ENCODE assay signal across 8 cellular contexts in the genomic region with DNA sequence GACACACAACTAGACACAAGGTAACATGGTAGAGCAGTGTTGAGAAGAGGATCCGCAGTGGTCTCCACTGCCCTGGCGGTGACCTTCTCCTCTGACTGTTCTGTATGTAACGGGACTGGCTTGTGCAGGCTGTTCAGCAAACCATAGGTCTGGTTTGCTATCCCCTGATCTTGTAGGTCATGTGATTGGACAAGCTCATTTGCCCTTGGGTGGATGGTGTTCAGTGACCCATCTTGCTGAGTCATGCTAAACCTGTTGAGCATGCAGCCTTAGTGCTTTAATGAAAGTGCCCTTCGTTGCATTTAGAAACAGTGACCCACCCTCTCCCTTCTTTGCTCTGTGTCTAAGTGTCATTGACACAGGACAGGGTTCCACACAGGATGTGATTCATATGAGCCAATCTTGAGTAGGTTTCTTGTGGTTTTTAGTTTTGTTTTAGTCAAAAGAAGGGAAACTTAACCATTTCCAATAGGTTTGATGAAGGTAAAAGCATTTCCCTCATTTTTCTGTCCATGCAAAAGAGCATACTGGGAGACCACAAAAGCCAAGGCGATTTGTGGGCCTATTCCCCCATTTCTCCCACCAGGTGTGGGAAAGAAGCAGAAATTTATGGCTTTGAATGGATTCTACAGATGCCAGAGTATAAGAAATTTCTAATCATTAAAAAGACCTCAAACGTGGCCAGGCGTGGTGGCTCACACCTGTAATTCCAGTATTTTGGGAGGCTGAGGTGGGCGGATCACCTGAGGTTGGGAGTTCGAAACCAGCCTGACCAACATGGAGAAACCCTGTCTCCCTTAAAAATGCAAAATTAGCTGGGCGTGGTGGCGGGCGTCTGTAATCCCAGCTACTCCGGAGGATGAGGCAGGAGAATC. TPM values are rescaled to one million over a fixed set of nuclear protein-coding genes. Genes with fewer than 3 reads are reported as not detected.
A peak's percentile ranks its signal among the peaks of the same experiment; 100 is the strongest.
DNase-seq lines count a peak whose midpoint lies in the region; ATAC-seq lines count a peak whose summit lies in the region.

No MANE protein-coding gene starts in this region.

- no peak overlapping the region for H2BK12ac ChIP-seq in neuronal stem cell (ENCODE audit: low read length)

- no peak overlapping the region for H3K9ac ChIP-seq in neuronal stem cell (ENCODE audit: low read depth, low read length, poor library complexity)

- H4K8ac ChIP-seq in neuronal stem cell (ENCODE audit: low read depth, low read length): no peak overlapping the region

- no peak overlapping the region for H2BK5ac ChIP-seq in neuronal stem cell (ENCODE audit: low read length)

- H2BK120ac ChIP-seq in neuronal stem cell (ENCODE audit: low read depth, low read length): no peak overlapping the region

- H3K14ac ChIP-seq in neuronal stem cell (ENCODE audit: low read length): no peak overlapping the region

- no peaks in the 10 kb centered on the region for H3K27me3 ChIP-seq in CD4-positive, CD25-positive, alpha-beta regulatory T cell (ENCODE audit: control insufficient read depth, insufficient read depth, low read length)
- H3K27me3 ChIP-seq in neuronal stem cell (ENCODE audit: control insufficient read depth in 3 of 3, insufficient read depth in 3 of 3, low read depth in 1 of 3, low read length in 3 of 3): peaks cover 0 to 3% (median 0%) of the 10 kb centered on the region in 3 experiments

- H2BK15ac ChIP-seq in neuronal stem cell (ENCODE audit: low read length): no peak overlapping the region

- no peak overlapping the region for H2AFZ ChIP-seq in neuronal stem cell (ENCODE audit: low read length)

- WGBS in neuronal stem cell (ENCODE audit: extremely low coverage in 2 of 2, insufficient read length in 2 of 2, insufficient replicate concordance in 1 of 2), 2 donors: no CpG with 5 or more reads among the region's 13 CpGs

- H3K4me1 ChIP-seq in CD4-positive, CD25-positive, alpha-beta regulatory T cell (ENCODE audit: control insufficient read depth, insufficient read depth, low read length, poor library complexity, severe bottlenecking): peaks cover 38% of the 10 kb centered on the region
- H3K4me1 ChIP-seq in neuronal stem cell (ENCODE audit: control insufficient read depth in 2 of 2, insufficient read depth in 1 of 2, low read depth in 1 of 2, low read length in 2 of 2): peaks cover 0 to 2% of the 10 kb centered on the region in 2 donors

- H3K4me3 ChIP-seq in CD4-positive, CD25-positive, alpha-beta regulatory T cell (ENCODE audit: low read depth, low read length): peak overlapping the region; percentile 82
- H3K4me3 ChIP-seq in neuronal stem cell (ENCODE audit: low read length in 2 of 2): no peak overlapping the region

- no peaks in the 10 kb centered on the region for H3K79me1 ChIP-seq in neuronal stem cell (ENCODE audit: low read depth, low read length)

- peak overlapping the region; percentile 52 for H3K27ac ChIP-seq in CD4-positive, CD25-positive, alpha-beta regulatory T cell (ENCODE audit: insufficient read depth, low read length, poor library complexity, severe bottlenecking)
- H3K27ac ChIP-seq in neuronal stem cell (replicated peaks; ENCODE audit: low read length): no peak overlapping the region

- H3K4ac ChIP-seq in neuronal stem cell (ENCODE audit: low read length): no peak overlapping the region

- H3K4me3 Mint-ChIP-seq in CD4-positive, CD25-positive, alpha-beta regulatory T cell: peak overlapping the region; percentile 43 to 80 (median 69)

- peak; percentile 91 to 93 for ATAC-seq in CD4-positive, CD25-positive, alpha-beta regulatory T cell (ENCODE audit: low read depth in 2 of 2)
- ATAC-seq in GM19035 (IDR thresholded peaks at IDR 0.05; ENCODE audit: unreplicated experiment): peak; percentile 79
- peak; percentile 86 for ATAC-seq in HG03135 (IDR thresholded peaks at IDR 0.05; ENCODE audit: unreplicated experiment)

- DNase-seq in CD4-positive, CD25-positive, alpha-beta regulatory T cell: peak; percentile 10 to 94 (median 54)
- peak; percentile 19 for DNase-seq in RPMI8226
- DNase-seq in activated naive CD4-positive, alpha-beta T cell treated with anti-CD3 and anti-CD28 coated beads, Interleukin-2, amount 50 U/mL, for 16 hours: peak; percentile 33
- DNase-seq in kidney glomerular epithelial cell (lab: John Stamatoyannopoulos, UW): peak; percentile 43
- peak; percentile 68 for DNase-seq in stimulated activated CD8-positive, alpha-beta memory T cell treated with anti-CD3 and anti-CD28 coated beads, Interleukin-4, amount 100 ng/mL, for 48 hours
- DNase-seq in neuronal stem cell (ENCODE audit: low spot score): no peak

- H3K27ac Mint-ChIP-seq in CD4-positive, CD25-positive, alpha-beta regulatory T cell: peak overlapping the region; percentile 77 to 84 (median 81)

- H3K4me1 Mint-ChIP-seq in CD4-positive, CD25-positive, alpha-beta regulatory T cell: peaks cover 33 to 63% (median 57%) of the 10 kb centered on the region in 4 donors

- H2AK5ac ChIP-seq in neuronal stem cell (ENCODE audit: low read depth, low read length): no peak overlapping the region

- no peaks in the 10 kb centered on the region for H3K27me3 Mint-ChIP-seq in CD4-positive, CD25-positive, alpha-beta regulatory T cell

- no peak overlapping the region for H3K4me2 ChIP-seq in neuronal stem cell (ENCODE audit: insufficient read depth, low read length, poor library complexity, severe bottlenecking)

- no peak overlapping the region for H3K18ac ChIP-seq in neuronal stem cell (ENCODE audit: low read length)

- no peaks in the 10 kb centered on the region for H3K36me3 Mint-ChIP-seq in CD4-positive, CD25-positive, alpha-beta regulatory T cell

- H3K23ac ChIP-seq in neuronal stem cell (ENCODE audit: low read depth, low read length, poor library complexity): no peak overlapping the region

- no peaks in the 10 kb centered on the region for H3K36me3 ChIP-seq in CD4-positive, CD25-positive, alpha-beta regulatory T cell (ENCODE audit: control insufficient read depth, insufficient read depth, low read length)
- no peaks in the 10 kb centered on the region for H3K36me3 ChIP-seq in neuronal stem cell (replicated peaks in 1 of 2; ENCODE audit: control insufficient read depth in 2 of 2, insufficient read depth in 2 of 2, low read length in 2 of 2)

- H3K9me3 ChIP-seq in CD4-positive, CD25-positive, alpha-beta regulatory T cell (ENCODE audit: control insufficient read depth in 2 of 2, low read length in 2 of 2): no peaks in the 10 kb centered on the region
- no peaks in the 10 kb centered on the region for H3K9me3 ChIP-seq in neuronal stem cell (replicated peaks in 1 of 2; ENCODE audit: control insufficient read depth in 2 of 2, insufficient read depth in 1 of 2, low read depth in 1 of 2, low read length in 2 of 2)

- H3K9me3 Mint-ChIP-seq in CD4-positive, CD25-positive, alpha-beta regulatory T cell: peaks cover 0 to 2% (median 0%) of the 10 kb centered on the region in 7 donors

- H4K91ac ChIP-seq in neuronal stem cell (ENCODE audit: low read depth, low read length, poor library complexity): no peak overlapping the region

RNA-seq across cellular contexts. Expression of a gene that starts 32.6 kb away (rescaled TPM):
- total RNA-seq in CD4-positive, CD25-positive, alpha-beta regulatory T cell: 123 TPM
- polyA plus RNA-seq in CD4-positive, CD25-positive, alpha-beta regulatory T cell: 10 to 100 TPM; 48.2 to 62.3 (median 57.5) TPM
- 149 TPM for polyA plus RNA-seq in neuronal stem cell (2013, experiment 1 of 2)
- polyA plus RNA-seq in neuronal stem cell (2013, experiment 2 of 2): 154 TPM
